ENCODE assay signal across 8 cellular contexts in genomic region chr1:224431726-224432125, GRCh38. TPM values are rescaled to one million over a fixed set of nuclear protein-coding genes. Genes with fewer than 3 reads are reported as not detected.
DNase-seq lines count a peak whose midpoint lies in the region; ATAC-seq and TF ChIP-seq lines count a peak whose summit lies in the region.

No MANE protein-coding gene starts in this region.

- H3K36me3 Mint-ChIP-seq in MCF 10A (ENCODE audit: insufficient read depth, unreplicated experiment) = peaks cover 61% of the 10 kb centered on the region

- DNase-seq in AG04449 (ENCODE audit: low read depth, low spot score) (no peak), MCF 10A (ENCODE audit: unreplicated experiment) (no peak), NCI-H1105 treated with DMSO at 0.1 percent for 48 hours (lab: John Stamatoyannopoulos, UW) (no peak)

- no peaks in the 10 kb centered on the region for H3K27me3 ChIP-seq in HUES48 (ENCODE audit: control insufficient read depth, insufficient read depth, low read length)
- H3K27me3 ChIP-seq in muscle layer of duodenum (ENCODE audit: low read depth, low read length) = no peaks in the 10 kb centered on the region

- H3K27ac ChIP-seq in HUES48 (ENCODE audit: low read depth, low read length) (no peak overlapping the region), muscle layer of duodenum (ENCODE audit: low read length) (peak overlapping the region; percentile 70)

- ATAC-seq in GM18909 (IDR thresholded peaks at IDR 0.05; ENCODE audit: poor library complexity, unreplicated experiment) (no peak), GM21576 (IDR thresholded peaks at IDR 0.05; ENCODE audit: unreplicated experiment) (no peak), HG03442 (IDR thresholded peaks at IDR 0.05; ENCODE audit: unreplicated experiment) (no peak)

- H3K4me3 ChIP-seq in AG04449 (ENCODE audit: low read depth, low read length) (peak overlapping the region; percentile 86), HUES48 (ENCODE audit: low read depth, low read length) (peak overlapping the region; percentile 80), muscle layer of duodenum (ENCODE audit: low read depth in 1 of 2, low read length in 2 of 2) (peak overlapping the region; percentile 80 to 81)

- peak overlapping the region; percentile 69 for H3K27ac Mint-ChIP-seq in MCF 10A (ENCODE audit: low read depth, unreplicated experiment)

- no peak for TF ChIP-seq CTCF in AG04449 (IDR thresholded peaks at IDR 0.05; ENCODE audit: insufficient read depth, low read length, missing control alignments)
- TF ChIP-seq CTCF in MCF 10A (IDR thresholded peaks at IDR 0.05; ENCODE audit: unreplicated experiment) = no peak

- no peaks in the 10 kb centered on the region for H3K9me3 Mint-ChIP-seq in MCF 10A (ENCODE audit: unreplicated experiment)

- POLR2A ChIA-PET in AG04449 (lab: Yijun Ruan, JAX) (no interaction called here), MCF 10A (lab: Yijun Ruan, JAX) (interaction anchor here (0.8 to 16.5 kb wide), 22 partner anchors 8 to 607 kb away, joined by 3 to 800 read pairs (median 5); partner anchors contain the start of genes CNIH4, DEGS1, FBXO28 and NVL)

- H3K4me1 Mint-ChIP-seq in MCF 10A (ENCODE audit: insufficient read depth, unreplicated experiment) = peaks cover 46% of the 10 kb centered on the region

- H3K4me3 Mint-ChIP-seq in MCF 10A (ENCODE audit: unreplicated experiment) = peak overlapping the region; percentile 80

- intact Hi-C loops in MCF 10A (cut with micrococcal nuclease) = loop anchor here (5.0 kb wide), 2 partner anchors 136 to 491 kb away; no protein-coding TSS in a partner anchor

- H3K4me1 ChIP-seq in HUES48 (ENCODE audit: control insufficient read depth, insufficient read depth, low read length) (peaks cover 30% of the 10 kb centered on the region), muscle layer of duodenum (ENCODE audit: control insufficient read depth in 1 of 2, insufficient read depth in 2 of 2, low read length in 2 of 2) (peaks cover 21 to 53% of the 10 kb centered on the region in 2 donors)

- peaks cover 47% of the 10 kb centered on the region for H3K36me3 ChIP-seq in HUES48 (ENCODE audit: control insufficient read depth, insufficient read depth, low read length)
- no peaks in the 10 kb centered on the region for H3K36me3 ChIP-seq in muscle layer of duodenum (ENCODE audit: control insufficient read depth in 1 of 2, insufficient read depth in 2 of 2, low read length in 2 of 2)

- no TSS peak for BruUV-seq in MCF 10A (replicated peaks; lab: Mats Ljungman, UMichigan)

- no peaks in the 10 kb centered on the region for H3K9me3 ChIP-seq in HUES48 (ENCODE audit: control insufficient read depth, insufficient read depth, low read length)
- no peaks in the 10 kb centered on the region for H3K9me3 ChIP-seq in muscle layer of duodenum (ENCODE audit: control insufficient read depth in 1 of 2, low read length in 2 of 2)

- H3K27me3 Mint-ChIP-seq in MCF 10A (ENCODE audit: insufficient read depth, unreplicated experiment) = no peaks in the 10 kb centered on the region

- CTCF ChIA-PET in AG04449 (lab: Yijun Ruan, JAX) (interaction anchor here (0.8 to 3.9 kb wide), 3 partner anchors 25 to 315 kb away, joined by 3 to 21 read pairs (median 4); no protein-coding TSS in a partner anchor), MCF 10A (lab: Yijun Ruan, JAX) (interaction anchor here (0.6 to 18.1 kb wide), 17 partner anchors 10 to 1298 kb away, joined by 3 to 418 read pairs (median 5); no protein-coding TSS in a partner anchor)

- no peak overlapping the region for H3K9ac ChIP-seq in HUES48 (ENCODE audit: low read depth, low read length)

RNA-seq across cellular contexts. Expression of gene WDR26, which starts 2.9 kb away (rescaled TPM):
- total RNA-seq in MCF 10A (2022) = 149 and 156 TPM in 2 replicates
